In genomic region chr9:77417570-77417969, GRCh38 we compare ENCODE assay signal across 11 cellular contexts.
DNase-seq lines count a peak whose midpoint lies in the region; ATAC-seq and TF ChIP-seq lines count a peak whose summit lies in the region.
"Had no signal": no experiment of that assay in that cellular context is flagged by ENCODE, and none has a peak within 500 bp of the region (broad histone marks: within the 10 kb centered on the region; RNA-seq: fewer than 3 reads in every experiment).

No MANE protein-coding gene starts in this region.

- TF ChIP-seq CTCF in astrocyte of the spinal cord (IDR thresholded peaks at IDR 0.05; ENCODE audit: low read depth, low read length) = no peak

- in situ Hi-C loops in astrocyte of the spinal cord (cut with HindIII; ENCODE audit: low sequenced_read_pairs) = no loop called here

- peak; percentile 65 for DNase-seq in AG08396 (ENCODE audit: low spot score)
- DNase-seq in HT-29 (ENCODE audit: low spot score) = peak; percentile 7
- peak; percentile 68 for DNase-seq in astrocyte of the spinal cord (ENCODE audit: low read depth, low spot score)
- peak; percentile 47 to 75 for DNase-seq in lung microvascular endothelial cell (ENCODE audit: low read depth in 2 of 2)
- no peak for DNase-seq in 8988T
- no peak for DNase-seq in KG1 (lab: John Stamatoyannopoulos, UW)
- DNase-seq: activated naive CD4-positive, alpha-beta T cell treated with anti-CD3 and anti-CD28 coated beads for 36 hours; CD4-positive, alpha-beta memory T cell; kidney had no signal

- ATAC-seq in HG02870 (IDR thresholded peaks at IDR 0.05; ENCODE audit: unreplicated experiment) (no peak), HG02970 (IDR thresholded peaks at IDR 0.05; ENCODE audit: low FRiP score, unreplicated experiment) (no peak)

- H3K4me3 ChIP-seq in astrocyte of the spinal cord (ENCODE audit: low read depth, low read length) = no peak overlapping the region

Comparison
In these comparisons a context has a peak if more than half of its experiments do, and no peak if none do; other contexts are left out.
1. DNase-seq: peak in AG08396 (single experiment), HT-29 (single experiment), astrocyte of the spinal cord (single experiment) and lung microvascular endothelial cell (2 of 2); none in 8988T (single experiment) and KG1 (single experiment).